Comparison of ENCODE assay signal across 32 cellular contexts in genomic region chr1:10943041-10943440, GRCh38.
"Had no signal": no experiment of that assay in that cellular context is flagged by ENCODE, and none has a peak within 500 bp of the region (broad histone marks: within the 10 kb centered on the region; RNA-seq: fewer than 3 reads in every experiment).

No MANE protein-coding gene starts in this region.

- H3K9me3 ChIP-seq: Peyer's patch had no signal

- H3K4me3 Mint-ChIP-seq: activated CD4-positive, alpha-beta memory T cell treated with anti-CD3 and anti-CD28 coated beads, Interleukin-2, amount 10 ng/mL, durations not matched to agents 7 days and 5 days; activated CD8-positive, alpha-beta memory T cell treated with anti-CD3 and anti-CD28 coated beads, Interleukin-2, amount 10 ng/mL, durations not matched to agents 7 days and 5 days; activated naive CD8-positive, alpha-beta T cell treated with anti-CD3 and anti-CD28 coated beads for 36 hours; central memory CD8-positive, alpha-beta T cell had no signal

- H3K27ac Mint-ChIP-seq: activated CD4-positive, alpha-beta memory T cell treated with anti-CD3 and anti-CD28 coated beads, Interleukin-2, amount 10 ng/mL, durations not matched to agents 7 days and 5 days; activated CD8-positive, alpha-beta memory T cell treated with anti-CD3 and anti-CD28 coated beads, Interleukin-2, amount 10 ng/mL, durations not matched to agents 7 days and 5 days; activated naive CD8-positive, alpha-beta T cell treated with anti-CD3 and anti-CD28 coated beads for 36 hours had no signal

- H3K4me3 ChIP-seq: cardiac muscle cell had no signal

- H3K9me3 Mint-ChIP-seq: activated CD4-positive, alpha-beta memory T cell treated with anti-CD3 and anti-CD28 coated beads, Interleukin-2, amount 10 ng/mL, durations not matched to agents 7 days and 5 days; activated naive CD8-positive, alpha-beta T cell treated with anti-CD3 and anti-CD28 coated beads for 36 hours; central memory CD8-positive, alpha-beta T cell had no signal

- H3K36me3 ChIP-seq: cardiac muscle cell, Peyer's patch, WERI-Rb-1 had no signal

- H3K27ac ChIP-seq: cardiac muscle cell, WERI-Rb-1 had no signal

- DNase-seq: activated CD4-positive, alpha-beta memory T cell treated with anti-CD3 and anti-CD28 coated beads, Interleukin-2, amount 10 ng/mL, durations not matched to agents 7 days and 5 days; activated CD4-positive, alpha-beta T cell treated with anti-CD3 and anti-CD28 coated beads for 1 hour; activated CD4-positive, alpha-beta T cell treated with anti-CD3 and anti-CD28 coated beads for 48 hours; activated CD4-positive, CD25-positive, alpha-beta regulatory T cell; activated CD8-positive, alpha-beta memory T cell treated with anti-CD3 and anti-CD28 coated beads for 24 hours; activated CD8-positive, alpha-beta memory T cell treated with anti-CD3 and anti-CD28 coated beads, Interleukin-2, amount 10 ng/mL, durations not matched to agents 7 days and 5 days; activated CD8-positive, alpha-beta memory T cell treated with anti-CD3 and anti-CD28 coated beads, Interleukin-2, amount 50 U/mL, for 48 hours; activated effector memory CD4-positive, alpha-beta T cell treated with Interleukin-2 at 50 U/mL for 16 hours; activated naive CD4-positive, alpha-beta T cell; activated naive CD4-positive, alpha-beta T cell treated with anti-CD3 and anti-CD28 coated beads, Interleukin-2, amount 50 U/mL, for 16 hours; activated naive CD8-positive, alpha-beta T cell treated with anti-CD3 and anti-CD28 coated beads for 36 hours; activated T-cell treated with anti-CD3 and anti-CD28 coated beads, Interleukin-2, amount 50 U/mL, for 48 hours; amniotic stem cell; aorta; NCI-H1105; NCI-H1417 treated with DMSO at 0.1 percent for 48 hours; NCI-H1694; NCI-H1930; NCI-H2081 treated with DMSO at 0.1 percent for 48 hours; NCI-H446 treated with DMSO at 0.1 percent for 48 hours; NCI-H524; NCI-H82; PC-3; Peyer's patch; Right ventricle myocardium superior; SW 1271; T-helper 1 cell; T-helper 2 cell; T-helper 9 cell; WERI-Rb-1 had no signal

- H3K36me3 Mint-ChIP-seq: activated CD8-positive, alpha-beta memory T cell treated with anti-CD3 and anti-CD28 coated beads, Interleukin-2, amount 10 ng/mL, durations not matched to agents 7 days and 5 days; activated naive CD8-positive, alpha-beta T cell treated with anti-CD3 and anti-CD28 coated beads for 36 hours had no signal

- H3K27me3 ChIP-seq: Peyer's patch had no signal

- ATAC-seq: activated CD8-positive, alpha-beta memory T cell treated with anti-CD3 and anti-CD28 coated beads, Interleukin-2, amount 10 ng/mL, durations not matched to agents 7 days and 5 days; PC-3 had no signal
